ENCODE assay signal across 17 cellular contexts in genomic region chr6:147805155-147805554, GRCh38.
DNase-seq lines count a peak whose midpoint lies in the region; ATAC-seq and TF ChIP-seq lines count a peak whose summit lies in the region.
"Had no signal": no experiment of that assay in that cellular context is flagged by ENCODE, and none has a peak within 500 bp of the region (broad histone marks: within the 10 kb centered on the region; RNA-seq: fewer than 3 reads in every experiment).

No MANE protein-coding gene starts in this region.

- peaks cover 0 to 7% (median 0%) of the 10 kb centered on the region in 4 donors for H3K9me3 ChIP-seq in liver (ENCODE audit: control insufficient read depth in 4 of 4, low read length in 3 of 4)
- H3K9me3 ChIP-seq: Peyer's patch, SJSA1 had no signal

- H3K4me1 ChIP-seq in liver (ENCODE audit: control insufficient read depth in 4 of 4, insufficient read depth in 4 of 4, low read length in 3 of 4), result no peaks in the 10 kb centered on the region
- H3K4me1 ChIP-seq: Peyer's patch, SJSA1 had no signal

- 67% methylated on average over 1 of the region's 1 CpG for WGBS in liver

- no peak overlapping the region for H3K9ac ChIP-seq in liver (ENCODE audit: low read depth in 1 of 2, low read length in 2 of 2)
- H3K9ac ChIP-seq: GM23248 had no signal

- TF ChIP-seq CTCF in liver (IDR thresholded peaks at IDR 0.05; ENCODE audit: low read depth, low read length, missing input control), result no peak

- DNase-seq in NCI-H1417 (lab: John Stamatoyannopoulos, UW) (peak in 2 of 3 experiments; percentile 9 to 59), NCI-H1417 treated with DMSO at 0.1 percent for 48 hours (lab: John Stamatoyannopoulos, UW) (no peak), DMS53 treated with DMSO at 0.1 percent for 48 hours (lab: John Stamatoyannopoulos, UW; ENCODE audit: unreplicated experiment) (peak; percentile 65), NCI-H774 (lab: John Stamatoyannopoulos, UW) (peak; percentile 18)
- no peak for DNase-seq in activated CD4-positive, alpha-beta T cell treated with anti-CD3 and anti-CD28 coated beads for 4 hours
- DNase-seq: 8988T, GM23248, HCEC 1CT, NCI-H1105, NCI-H187 treated with DMSO at 0.1 percent for 48 hours, NCI-H446, Peyer's patch had no signal

- TF ChIP-seq RAD21 in liver (IDR thresholded peaks at IDR 0.05), result no peak

- no peak overlapping the region for H3K4me3 ChIP-seq in liver (ENCODE audit: low read depth in 1 of 3, low read length in 3 of 3)
- H3K4me3 ChIP-seq: GM12878, GM23248, Peyer's patch, SJSA1 had no signal

- no peak for ATAC-seq in HG03571 (IDR thresholded peaks at IDR 0.05; ENCODE audit: unreplicated experiment)
- ATAC-seq in GM21717 (IDR thresholded peaks at IDR 0.05; ENCODE audit: unreplicated experiment), result no peak
- ATAC-seq: GM12878 had no signal

- no peaks in the 10 kb centered on the region for H3K36me3 ChIP-seq in liver (ENCODE audit: control insufficient read depth in 4 of 4, insufficient read depth in 3 of 4, low read depth in 1 of 4, low read length in 3 of 4)
- H3K36me3 ChIP-seq: Peyer's patch, SJSA1 had no signal

- H3K27ac ChIP-seq in liver (ENCODE audit: low read depth in 1 of 2, low read length in 2 of 2), result no peak overlapping the region
- H3K27ac ChIP-seq: GM23248, Peyer's patch, SJSA1 had no signal

- H3K27me3 ChIP-seq in liver (ENCODE audit: control insufficient read depth in 4 of 4, insufficient read depth in 4 of 4, low read length in 3 of 4), result no peaks in the 10 kb centered on the region
- H3K27me3 ChIP-seq: Peyer's patch, SJSA1 had no signal

TF ChIP-seq in liver, 16 proteins besides CTCF, POLR2A, EP300 and RAD21:
- TF ChIP-seq FOXA2 (IDR thresholded peaks at IDR 0.05), result peak; percentile 26
- TF ChIP-seq ATF3 (IDR thresholded peaks at IDR 0.05), result no peak
- no peak for TF ChIP-seq GABPA (IDR thresholded peaks at IDR 0.05 in 1 of 2, conservative IDR thresholded peaks at IDR 0.05 in 1 of 2)

Comparison
In these comparisons a context has a peak if more than half of its experiments do, and no peak if none do; other contexts are left out.
1. DNase-seq: peak in NCI-H1417 (2 of 3), DMS53 treated with DMSO at 0.1 percent for 48 hours (single experiment) and NCI-H774 (single experiment); none in NCI-H1417 treated with DMSO at 0.1 percent for 48 hours (single experiment) and activated CD4-positive, alpha-beta T cell treated with anti-CD3 and anti-CD28 coated beads for 4 hours (0 of 2).